Comparison of ENCODE assay signal across 8 cellular contexts in genomic region chr16:81711609-81712329, GRCh38.
DNase-seq lines count a peak whose midpoint lies in the region; ATAC-seq and TF ChIP-seq lines count a peak whose summit lies in the region.

No MANE protein-coding gene starts in this region.

- DNase-seq in BJ (ENCODE audit: low read depth) (peak; percentile 74), LHCN-M2 (ENCODE audit: low read depth) (peak; percentile 91), MCF 10A (ENCODE audit: unreplicated experiment) (peak; percentile 95), mucosa of gallbladder (ENCODE audit: low spot score) (peak; percentile 68)
- DNase-seq in activated CD4-positive, alpha-beta T cell treated with anti-CD3 and anti-CD28 coated beads, Interleukin-2, amount 50 U/mL, for 48 hours = no peak

- no peak overlapping the region for H3K4me3 ChIP-seq in BJ (ENCODE audit: low read depth, low read length)

- peaks cover 2% of the 10 kb centered on the region; the same call in 1 of the 2 replicates for H3K27me3 ChIP-seq in BJ (ENCODE audit: control insufficient read depth, insufficient read depth, low read length)

- peaks cover 17% of the 10 kb centered on the region for H3K4me1 Mint-ChIP-seq in MCF 10A (ENCODE audit: insufficient read depth, unreplicated experiment)

- no peaks in the 10 kb centered on the region for H3K27me3 Mint-ChIP-seq in MCF 10A (ENCODE audit: insufficient read depth, unreplicated experiment)

- H3K36me3 Mint-ChIP-seq in MCF 10A (ENCODE audit: insufficient read depth, unreplicated experiment) = peaks cover 21% of the 10 kb centered on the region

- CTCF ChIA-PET in BJ (lab: Yijun Ruan, JAX) (interaction anchor here (0.8 to 4.1 kb wide), 6 partner anchors 12 to 676 kb away, joined by 3 to 22 read pairs (median 4); partner anchors contain the start of gene ATMIN), MCF 10A (lab: Yijun Ruan, JAX) (interaction anchor here (0.5 to 1.9 kb wide), 5 partner anchors 12 to 295 kb away, joined by 3 to 8 read pairs (median 4); no protein-coding TSS in a partner anchor)

- H3K27ac Mint-ChIP-seq in MCF 10A (ENCODE audit: low read depth, unreplicated experiment) = peak overlapping the region; percentile 42

- H3K9me3 Mint-ChIP-seq in MCF 10A (ENCODE audit: unreplicated experiment) = no peaks in the 10 kb centered on the region

- H3K36me3 ChIP-seq in BJ (ENCODE audit: control insufficient read depth, insufficient read depth, low read length) = peaks cover 8% of the 10 kb centered on the region; the same call in 1 of the 2 replicates

- ATAC-seq in GM19455 (IDR thresholded peaks at IDR 0.05; ENCODE audit: unreplicated experiment) = no peak
- ATAC-seq in HG02623 (IDR thresholded peaks at IDR 0.05; ENCODE audit: unreplicated experiment) = no peak
- no peak for ATAC-seq in HG02759 (IDR thresholded peaks at IDR 0.05; ENCODE audit: unreplicated experiment)

- intact Hi-C loops in MCF 10A (cut with micrococcal nuclease) = no loop called here

- TF ChIP-seq CTCF in BJ (IDR thresholded peaks at IDR 0.05; ENCODE audit: insufficient read depth, low read depth, low read length) (peak; percentile 9; the same call in 1 of the 2 replicates), MCF 10A (IDR thresholded peaks at IDR 0.05; ENCODE audit: unreplicated experiment) (no peak)

- no TSS peak for BruUV-seq in MCF 10A (replicated peaks; lab: Mats Ljungman, UMichigan)

- POLR2A ChIA-PET in BJ (lab: Charles Lee) = interaction anchor here (0.7 kb wide), 1 partner anchor 143 kb away, joined by 6 read pairs; no protein-coding TSS in a partner anchor
- POLR2A ChIA-PET in MCF 10A (lab: Yijun Ruan, JAX) = no interaction called here

- H3K4me3 Mint-ChIP-seq in MCF 10A (ENCODE audit: unreplicated experiment) = no peak overlapping the region

Comparison
In these comparisons a context has a peak if more than half of its experiments do, and no peak if none do; other contexts are left out.
1. DNase-seq: peak in BJ (single experiment), LHCN-M2 (single experiment), MCF 10A (single experiment) and mucosa of gallbladder (single experiment); none in activated CD4-positive, alpha-beta T cell treated with anti-CD3 and anti-CD28 coated beads, Interleukin-2, amount 50 U/mL, for 48 hours (0 of 2).